In genomic region chr6:138162104-138162946, GRCh38 we compare ENCODE assay signal across 1 cellular context.
TF ChIP-seq lines count a peak whose summit lies in the region.

No MANE protein-coding gene starts in this region.

TF ChIP-seq in GM23338, 12 proteins besides CTCF, POLR2A, EP300 and RAD21 (continued from another document):
- TF ChIP-seq, protein P1, sequence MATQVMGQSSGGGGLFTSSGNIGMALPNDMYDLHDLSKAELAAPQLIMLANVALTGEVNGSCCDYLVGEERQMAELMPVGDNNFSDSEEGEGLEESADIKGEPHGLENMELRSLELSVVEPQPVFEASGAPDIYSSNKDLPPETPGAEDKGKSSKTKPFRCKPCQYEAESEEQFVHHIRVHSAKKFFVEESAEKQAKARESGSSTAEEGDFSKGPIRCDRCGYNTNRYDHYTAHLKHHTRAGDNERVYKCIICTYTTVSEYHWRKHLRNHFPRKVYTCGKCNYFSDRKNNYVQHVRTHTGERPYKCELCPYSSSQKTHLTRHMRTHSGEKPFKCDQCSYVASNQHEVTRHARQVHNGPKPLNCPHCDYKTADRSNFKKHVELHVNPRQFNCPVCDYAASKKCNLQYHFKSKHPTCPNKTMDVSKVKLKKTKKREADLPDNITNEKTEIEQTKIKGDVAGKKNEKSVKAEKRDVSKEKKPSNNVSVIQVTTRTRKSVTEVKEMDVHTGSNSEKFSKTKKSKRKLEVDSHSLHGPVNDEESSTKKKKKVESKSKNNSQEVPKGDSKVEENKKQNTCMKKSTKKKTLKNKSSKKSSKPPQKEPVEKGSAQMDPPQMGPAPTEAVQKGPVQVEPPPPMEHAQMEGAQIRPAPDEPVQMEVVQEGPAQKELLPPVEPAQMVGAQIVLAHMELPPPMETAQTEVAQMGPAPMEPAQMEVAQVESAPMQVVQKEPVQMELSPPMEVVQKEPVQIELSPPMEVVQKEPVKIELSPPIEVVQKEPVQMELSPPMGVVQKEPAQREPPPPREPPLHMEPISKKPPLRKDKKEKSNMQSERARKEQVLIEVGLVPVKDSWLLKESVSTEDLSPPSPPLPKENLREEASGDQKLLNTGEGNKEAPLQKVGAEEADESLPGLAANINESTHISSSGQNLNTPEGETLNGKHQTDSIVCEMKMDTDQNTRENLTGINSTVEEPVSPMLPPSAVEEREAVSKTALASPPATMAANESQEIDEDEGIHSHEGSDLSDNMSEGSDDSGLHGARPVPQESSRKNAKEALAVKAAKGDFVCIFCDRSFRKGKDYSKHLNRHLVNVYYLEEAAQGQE (IDR thresholded peaks at IDR 0.05; ENCODE audit: unreplicated experiment): no peak
- TF ChIP-seq STAT1 (IDR thresholded peaks at IDR 0.05; ENCODE audit: unreplicated experiment) (no peak), ZNF114 (CRISPR knock-in tag; IDR thresholded peaks at IDR 0.05) (no peak), NANOG (IDR thresholded peaks at IDR 0.05; ENCODE audit: borderline replicate concordance) (no peak), EZH2phosphoT487 (IDR thresholded peaks at IDR 0.05; ENCODE audit: unreplicated experiment) (no peak), JUNB (IDR thresholded peaks at IDR 0.05; ENCODE audit: unreplicated experiment) (no peak)
